In the genomic region with DNA sequence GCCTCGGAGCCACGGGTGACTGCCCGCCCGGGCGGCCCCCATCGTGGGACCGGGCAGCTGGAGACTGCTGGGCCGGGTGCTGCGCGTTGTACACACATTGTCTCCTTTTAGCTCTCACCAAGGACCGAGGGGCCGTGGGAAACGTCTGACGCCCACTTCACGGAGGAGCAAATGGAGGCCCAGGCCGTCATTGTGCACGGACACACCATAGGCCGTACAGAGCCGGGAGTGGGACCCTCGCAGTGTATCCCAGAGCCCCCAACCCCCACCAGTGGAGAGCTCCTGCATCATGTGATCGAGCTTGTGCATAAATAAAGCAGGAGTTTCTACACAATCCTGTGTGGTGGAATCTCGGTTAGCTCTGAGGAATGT, we compare ENCODE assay signal across 9 cellular contexts. TPM values are rescaled to one million over a fixed set of nuclear protein-coding genes. Genes with fewer than 3 reads are reported as not detected.
A peak's percentile ranks its signal among the peaks of the same experiment; 100 is the strongest.
DNase-seq lines count a peak whose midpoint lies in the region; ATAC-seq, FAIRE-seq and TF ChIP-seq lines count a peak whose summit lies in the region.
"Had no signal": no experiment of that assay in that cellular context is flagged by ENCODE, and none has a peak within 500 bp of the region (broad histone marks: within the 10 kb centered on the region; RNA-seq: fewer than 3 reads in every experiment).

No MANE protein-coding gene starts in this region.

- H3K27ac ChIP-seq in A673 (ENCODE audit: low read depth, low read length, poor library complexity, severe bottlenecking) (peak overlapping the region; percentile 67), endothelial cell of umbilical vein (ENCODE audit: insufficient read depth, low read depth, low read length) (no peak overlapping the region)

- H3K4me3 ChIP-seq in A673 (ENCODE audit: low read depth, low read length, poor library complexity, severe bottlenecking) (peak overlapping the region; percentile 77), endothelial cell of umbilical vein (replicated peaks in 1 of 3; ENCODE audit: insufficient read depth in 1 of 3, low read depth in 1 of 3, low read length in 3 of 3) (peak overlapping the region; percentile 6 to 72 (median 24))

- peak; percentile 41 for ATAC-seq in GM19035 (IDR thresholded peaks at IDR 0.05; ENCODE audit: unreplicated experiment)
- no peak for ATAC-seq in natural killer cell
- no peak for ATAC-seq in HG03354 (IDR thresholded peaks at IDR 0.05; ENCODE audit: poor library complexity, severe bottlenecking, unreplicated experiment)
- no peak for ATAC-seq in GM18909 (IDR thresholded peaks at IDR 0.05; ENCODE audit: poor library complexity, unreplicated experiment)

- H3K9ac ChIP-seq in endothelial cell of umbilical vein (replicated peaks; ENCODE audit: extremely low read depth, insufficient read depth, low read length): peak overlapping the region; percentile 1

- CTCF ChIA-PET in A673 (lab: Charles Lee): no interaction called here
- CTCF ChIA-PET in endothelial cell of umbilical vein (lab: Charles Lee): interaction anchor here (0.6 to 1.2 kb wide), 3 partner anchors 11 to 438 kb away, joined by 3 to 4 read pairs (median 3); partner anchors contain the start of gene RGS10

- H3K4me1 ChIP-seq in A673 (ENCODE audit: insufficient read depth, low read length, poor library complexity, severe bottlenecking) (peaks cover 7% of the 10 kb centered on the region), endothelial cell of umbilical vein (ENCODE audit: control insufficient read depth, extremely low read depth, insufficient read depth, low read length) (peaks cover 22% of the 10 kb centered on the region)

- DNase-seq in A673 (ENCODE audit: low spot score) (peak; percentile 42), SK-MEL-5 (ENCODE audit: low read depth, low spot score) (peak; percentile 25), endothelial cell of umbilical vein (ENCODE audit: low read depth, low spot score) (peak; percentile 50), natural killer cell (no peak), NCI-H345 treated with DMSO at 0.1 percent for 48 hours (lab: John Stamatoyannopoulos, UW; ENCODE audit: unreplicated experiment) (no peak)

- peak; percentile 70 for FAIRE-seq in endothelial cell of umbilical vein (lab: Jason Lieb, UNC)
- FAIRE-seq: islet of Langerhans had no signal

- H3K9me3 Mint-ChIP-seq in natural killer cell: no peaks in the 10 kb centered on the region

- no peak overlapping the region for H2AFZ ChIP-seq in endothelial cell of umbilical vein (ENCODE audit: low read depth, low read length)

- H3K9me3 ChIP-seq in A673 (ENCODE audit: low read depth, low read length, poor library complexity, severe bottlenecking): no peaks in the 10 kb centered on the region
- no peaks in the 10 kb centered on the region for H3K9me3 ChIP-seq in endothelial cell of umbilical vein (replicated peaks; ENCODE audit: control insufficient read depth, insufficient read depth, low read length)

- no peaks in the 10 kb centered on the region for H3K9me1 ChIP-seq in endothelial cell of umbilical vein (replicated peaks; ENCODE audit: control insufficient read depth, extremely low read depth, insufficient read depth, low read length)

- H3K27me3 Mint-ChIP-seq in natural killer cell (ENCODE audit: low read depth in 2 of 2): no peaks in the 10 kb centered on the region

- H3K4me3 Mint-ChIP-seq in natural killer cell: peak overlapping the region; percentile 92

- in situ Hi-C loops in SK-MEL-5 (cut with HindIII; ENCODE audit: low pct_unique_long_range_greater_than_20kb, low sequenced_read_pairs): no loop called here

- peaks cover 16% of the 10 kb centered on the region for H3K79me2 ChIP-seq in endothelial cell of umbilical vein (ENCODE audit: control insufficient read depth, insufficient read depth, low read length)

- intact Hi-C loops in A673 (cut with micrococcal nuclease; ENCODE audit: unreplicated experiment): loop anchor here (1.0 kb wide), 1 partner anchor 24 kb away; the partner anchor contains the start of gene EIF3A
- intact Hi-C loops in endothelial cell of umbilical vein (cut with micrococcal nuclease): loop anchor here (1.0 to 10.0 kb wide), 4 partner anchors 24 to 550 kb away; partner anchors contain the start of genes BAG3, EIF3A, NANOS1 and SFXN4
- intact Hi-C loops in natural killer cell (cut with micrococcal nuclease): loop anchor here (2.0 kb wide), 1 partner anchor 24 kb away; the partner anchor contains the start of gene EIF3A

- TF ChIP-seq POLR2A in endothelial cell of umbilical vein (IDR thresholded peaks at IDR 0.05; ENCODE audit: low read depth, low read length): no peak

- TF ChIP-seq CTCF in A673 (conservative IDR thresholded peaks at IDR 0.05; ENCODE audit: low read depth, low read length) (no peak), endothelial cell of umbilical vein (IDR thresholded peaks at IDR 0.05; ENCODE audit: extremely low read depth in 1 of 2, insufficient read depth in 1 of 2, low read depth in 1 of 2, low read length in 2 of 2) (no peak), natural killer cell (IDR thresholded peaks at IDR 0.05) (no peak)

- peak overlapping the region; percentile 39 for H3K4me2 ChIP-seq in endothelial cell of umbilical vein (ENCODE audit: insufficient read depth, low read length)

- H3K36me3 Mint-ChIP-seq in natural killer cell: no peaks in the 10 kb centered on the region

- dilution Hi-C loops in endothelial cell of umbilical vein (cut with MboI; ENCODE audit: extremely low pct_ligation_motif_present, low sequenced_read_pairs): no loop called here

- peaks cover 19 to 28% of the 10 kb centered on the region in 2 donors for H3K4me1 Mint-ChIP-seq in natural killer cell

- no TSS peak for BruUV-seq in A673 (replicated peaks; lab: Mats Ljungman, UMichigan)
- no TSS peak for BruUV-seq in endothelial cell of umbilical vein (replicated peaks; lab: Mats Ljungman, UMichigan)

- no peaks in the 10 kb centered on the region for H4K20me1 ChIP-seq in endothelial cell of umbilical vein (replicated peaks; ENCODE audit: control insufficient read depth, extremely low read depth, insufficient read depth, low read length)

- POLR2A ChIA-PET in A673 (lab: Charles Lee; ENCODE audit: low non-redundant PET): no interaction called here
- POLR2A ChIA-PET in endothelial cell of umbilical vein (lab: Charles Lee): interaction anchor here (0.6 to 1.2 kb wide), 3 partner anchors 29 to 768 kb away, joined by 3 to 5 read pairs (median 4); partner anchors contain the start of gene MCMBP

- H3K27ac Mint-ChIP-seq in natural killer cell: peak overlapping the region; percentile 38 to 77

- H3K36me3 ChIP-seq in A673 (ENCODE audit: insufficient read depth, low read length, poor library complexity, severe bottlenecking) (peaks cover 13% of the 10 kb centered on the region), endothelial cell of umbilical vein (ENCODE audit: control insufficient read depth in 2 of 2, extremely low read depth in 1 of 2, insufficient read depth in 2 of 2, low read length in 2 of 2) (no peaks in the 10 kb centered on the region)

- H3K27me3 ChIP-seq in A673 (replicated peaks; ENCODE audit: insufficient read depth, low read depth, low read length, poor library complexity) (no peaks in the 10 kb centered on the region), endothelial cell of umbilical vein (ENCODE audit: control insufficient read depth in 2 of 2, insufficient read depth in 2 of 2, low read length in 2 of 2) (no peaks in the 10 kb centered on the region)

TF ChIP-seq in endothelial cell of umbilical vein, 7 proteins besides CTCF, POLR2A, EP300 and RAD21:
- no peak for TF ChIP-seq EZH2 (IDR thresholded peaks at IDR 0.05; ENCODE audit: borderline replicate concordance, low read depth, low read length, severe bottlenecking)
- TF ChIP-seq GATA2 (IDR thresholded peaks at IDR 0.05; ENCODE audit: insufficient read depth, insufficient read length, low read depth, low read length): no peak
- TF ChIP-seq FOS (IDR thresholded peaks at IDR 0.05; ENCODE audit: borderline replicate concordance, insufficient read depth, low read length): no peak
- TF ChIP-seq POLR2AphosphoS5 (IDR thresholded peaks at IDR 0.05; ENCODE audit: insufficient read depth, low read depth, low read length): no peak
- TF ChIP-seq, protein P1, sequence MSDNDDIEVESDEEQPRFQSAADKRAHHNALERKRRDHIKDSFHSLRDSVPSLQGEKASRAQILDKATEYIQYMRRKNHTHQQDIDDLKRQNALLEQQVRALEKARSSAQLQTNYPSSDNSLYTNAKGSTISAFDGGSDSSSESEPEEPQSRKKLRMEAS (IDR thresholded peaks at IDR 0.05; ENCODE audit: insufficient read depth, insufficient read length): no peak
- no peak for TF ChIP-seq MYC (IDR thresholded peaks at IDR 0.05; ENCODE audit: low read depth, low read length)
- no peak for TF ChIP-seq JUN (IDR thresholded peaks at IDR 0.05; ENCODE audit: borderline replicate concordance, insufficient read depth, insufficient read length, low read depth)

RNA-seq across cellular contexts. Expression of gene DENND10, which starts 0.7 kb away (rescaled TPM):
- total RNA-seq in A673 (2021) (41.2 and 55.2 TPM in 2 replicates), endothelial cell of umbilical vein (50.1 and 54.3 TPM in 2 replicates), natural killer cell (10 to 100 TPM; 24.0 to 42.4 (median 33.9) TPM)
- 52.5 and 55.6 TPM in 2 replicates for total RNA-seq in SK-MEL-5 (2014; rRNA removed; shearing (Covaris generic))
- polyA plus RNA-seq in SK-MEL-5 (2015; cell fraction: cytosol; rRNA removed): 46.8 and 52.7 TPM in 2 replicates
- 33.7 and 36.4 TPM in 2 replicates for polyA plus RNA-seq in SK-MEL-5 (2015; cell fraction: nucleus; rRNA removed)
- 33.3 and 39.1 TPM in 2 replicates for polyA plus RNA-seq in endothelial cell of umbilical vein
- polyA plus RNA-seq in endothelial cell of umbilical vein (2011; cell fraction: cytosol; rRNA removed): 50.2 and 50.4 TPM in 2 replicates
- polyA plus RNA-seq in endothelial cell of umbilical vein (2011; cell fraction: nucleus; rRNA removed): 52.5 and 54.6 TPM in 2 replicates
- polyA plus RNA-seq in endothelial cell of umbilical vein (2012): 51.0 and 60.3 TPM in 2 replicates
- polyA minus RNA-seq in endothelial cell of umbilical vein: 69.2 and 79.0 TPM in 2 replicates
- polyA minus RNA-seq in endothelial cell of umbilical vein (2011; cell fraction: cytosol; rRNA and poly(A)+ RNA removed): 11.4 TPM
- polyA minus RNA-seq in endothelial cell of umbilical vein (2011; cell fraction: nucleus; rRNA and poly(A)+ RNA removed): 16.6 and 19.5 TPM in 2 replicates

RNA-seq across cellular contexts. Expression of gene EIF3A, which starts 24.0 kb away (rescaled TPM):
- 169 and 181 TPM in 2 replicates for total RNA-seq in A673 (2021)
- total RNA-seq in SK-MEL-5 (2014; rRNA removed; shearing (Covaris generic)): 112 and 130 TPM in 2 replicates
- polyA plus RNA-seq in SK-MEL-5 (2015; cell fraction: cytosol; rRNA removed): 43.7 and 68.7 TPM in 2 replicates
- polyA plus RNA-seq in SK-MEL-5 (2015; cell fraction: nucleus; rRNA removed): 42.5 and 51.6 TPM in 2 replicates
- 149 and 159 TPM in 2 replicates for total RNA-seq in endothelial cell of umbilical vein
- polyA plus RNA-seq in endothelial cell of umbilical vein: 11.7 and 27.6 TPM in 2 replicates
- 37.3 and 40.8 TPM in 2 replicates for polyA plus RNA-seq in endothelial cell of umbilical vein (2011; cell fraction: cytosol; rRNA removed)
- polyA plus RNA-seq in endothelial cell of umbilical vein (2011; cell fraction: nucleus; rRNA removed): 57.0 and 60.2 TPM in 2 replicates
- polyA plus RNA-seq in endothelial cell of umbilical vein (2012): 135 and 150 TPM in 2 replicates
- 78.0 and 82.1 TPM in 2 replicates for polyA minus RNA-seq in endothelial cell of umbilical vein
- polyA minus RNA-seq in endothelial cell of umbilical vein (2011; cell fraction: cytosol; rRNA and poly(A)+ RNA removed): 60.1 TPM
- polyA minus RNA-seq in endothelial cell of umbilical vein (2011; cell fraction: nucleus; rRNA and poly(A)+ RNA removed): 80.1 and 122 TPM in 2 replicates
- 100 to 1,000 TPM; 102 to 115 (median 110) TPM for total RNA-seq in natural killer cell

Comparison
In these comparisons a context has a peak if more than half of its experiments do, and no peak if none do; other contexts are left out.
1. DNase-seq: peak in A673 (single experiment), SK-MEL-5 (single experiment) and endothelial cell of umbilical vein (single experiment); none in natural killer cell (single experiment) and NCI-H345 treated with DMSO at 0.1 percent for 48 hours (single experiment).